ENCODE assay signal across 1 cellular context in genomic region chr1:247118946-247119446, GRCh38.
A peak's percentile ranks its signal among the peaks of the same experiment; 100 is the strongest.
TF ChIP-seq lines count a peak whose summit lies in the region.

No MANE protein-coding gene starts in this region.

TF ChIP-seq in HepG2, 621 proteins besides CTCF, POLR2A, EP300 and RAD21 (continued from another document and continues in another):
- TF ChIP-seq ZNF687 (CRISPR knock-in tag; IDR thresholded peaks at IDR 0.05) (peak; percentile 31; the same call in 1 of the 2 replicates), RXRA (CRISPR knock-in tag; IDR thresholded peaks at IDR 0.05) (peak; percentile 28; the same call in 1 of the 2 replicates), NR2F6 (IDR thresholded peaks at IDR 0.05) (peak; percentile 36; the same call in 1 of the 2 replicates), NR2F6 (CRISPR knock-in tag; IDR thresholded peaks at IDR 0.05) (peak; percentile 58; the same call in 1 of the 2 replicates), PHB2 (IDR thresholded peaks at IDR 0.05; ENCODE audit: partially characterized antibody) (no peak), PRMT3 (CRISPR knock-in tag; IDR thresholded peaks at IDR 0.05; ENCODE audit: borderline replicate concordance, low read depth) (no peak), ZNF337 (CRISPR knock-in tag; IDR thresholded peaks at IDR 0.05; ENCODE audit: borderline replicate concordance, low read depth) (no peak), TBX3 (IDR thresholded peaks at IDR 0.05; ENCODE audit: borderline replicate concordance) (no peak), SALL1 (CRISPR knock-in tag; IDR thresholded peaks at IDR 0.05) (peak; percentile 53; the same call in 1 of the 2 replicates), ATF1 (CRISPR knock-in tag; IDR thresholded peaks at IDR 0.05) (no peak), ARNTL (CRISPR knock-in tag; IDR thresholded peaks at IDR 0.05) (no peak), ZNF33B (CRISPR knock-in tag; IDR thresholded peaks at IDR 0.05) (no peak), NFE2L1 (CRISPR knock-in tag; IDR thresholded peaks at IDR 0.05; ENCODE audit: borderline replicate concordance) (no peak), SNAPC2 (CRISPR knock-in tag; IDR thresholded peaks at IDR 0.05) (no peak), ZNF512 (CRISPR knock-in tag; IDR thresholded peaks at IDR 0.05) (no peak), NFKB2 (CRISPR knock-in tag; IDR thresholded peaks at IDR 0.05; ENCODE audit: borderline replicate concordance) (no peak), ZNF264 (CRISPR knock-in tag; IDR thresholded peaks at IDR 0.05) (no peak), ZFP36L2 (CRISPR knock-in tag; IDR thresholded peaks at IDR 0.05) (no peak), USF2 (IDR thresholded peaks at IDR 0.05; ENCODE audit: low read depth, low read length) (no peak), USF2 (CRISPR knock-in tag; IDR thresholded peaks at IDR 0.05; ENCODE audit: borderline replicate concordance) (no peak), ATF7-NPFF (CRISPR knock-in tag; IDR thresholded peaks at IDR 0.05; ENCODE audit: low read depth) (no peak), SNAI1 (CRISPR knock-in tag; IDR thresholded peaks at IDR 0.05; ENCODE audit: borderline replicate concordance) (no peak), ZBTB38 (CRISPR knock-in tag; IDR thresholded peaks at IDR 0.05) (peak; percentile 6; the same call in 1 of the 2 replicates), KMT2B (CRISPR knock-in tag; IDR thresholded peaks at IDR 0.05) (no peak), GPBP1L1 (CRISPR knock-in tag; IDR thresholded peaks at IDR 0.05) (no peak), KLF6 (CRISPR knock-in tag; IDR thresholded peaks at IDR 0.05) (no peak), MIXL1 (CRISPR knock-in tag; IDR thresholded peaks at IDR 0.05) (no peak), NCOR1 (IDR thresholded peaks at IDR 0.05; ENCODE audit: borderline replicate concordance, low read length) (no peak), ZNF850 (CRISPR knock-in tag; conservative IDR thresholded peaks at IDR 0.05) (no peak), TFAP4 (IDR thresholded peaks at IDR 0.05; ENCODE audit: borderline replicate concordance, low read depth) (no peak), SNRNP70 (IDR thresholded peaks at IDR 0.05; ENCODE audit: low read depth, low read length) (no peak), CHD2 (IDR thresholded peaks at IDR 0.05; ENCODE audit: low read depth, low read length) (no peak), ZNF274 (CRISPR knock-in tag; IDR thresholded peaks at IDR 0.05) (no peak), ETV6 (CRISPR knock-in tag; conservative IDR thresholded peaks at IDR 0.05) (no peak), SIN3A (IDR thresholded peaks at IDR 0.05; ENCODE audit: borderline replicate concordance, low read depth, low read length) (no peak), MNT (IDR thresholded peaks at IDR 0.05) (no peak), PATZ1 (CRISPR knock-in tag; IDR thresholded peaks at IDR 0.05) (peak; percentile 61), ESRRA (CRISPR knock-in tag; IDR thresholded peaks at IDR 0.05; ENCODE audit: low read depth) (peak; percentile 72), CCDC6 (CRISPR knock-in tag; IDR thresholded peaks at IDR 0.05) (no peak), SP1 (IDR thresholded peaks at IDR 0.05) (no peak), SP1 (CRISPR knock-in tag; IDR thresholded peaks at IDR 0.05) (peak; percentile 56), ETS1 (CRISPR knock-in tag; IDR thresholded peaks at IDR 0.05) (no peak), ZNF773 (CRISPR knock-in tag; IDR thresholded peaks at IDR 0.05; ENCODE audit: borderline replicate concordance) (no peak), FIP1L1 (IDR thresholded peaks at IDR 0.05; ENCODE audit: borderline replicate concordance, insufficient read depth, low read depth, low read length) (no peak), SRY (CRISPR knock-in tag; IDR thresholded peaks at IDR 0.05) (no peak), ZNF530 (CRISPR knock-in tag; IDR thresholded peaks at IDR 0.05; ENCODE audit: low read depth) (no peak), TFDP2 (CRISPR knock-in tag; IDR thresholded peaks at IDR 0.05) (no peak), SOX13 (IDR thresholded peaks at IDR 0.05) (no peak), SOX13 (CRISPR knock-in tag; conservative IDR thresholded peaks at IDR 0.05 in 1 of 2, IDR thresholded peaks at IDR 0.05 in 1 of 2) (no peak), KLF9 (CRISPR knock-in tag; IDR thresholded peaks at IDR 0.05; ENCODE audit: low read depth) (peak; percentile 48; the same call in 1 of the 2 replicates), NFRKB (IDR thresholded peaks at IDR 0.05) (no peak), AHR (CRISPR knock-in tag; IDR thresholded peaks at IDR 0.05) (no peak), FOXK2 (IDR thresholded peaks at IDR 0.05) (no peak), SAP130 (CRISPR knock-in tag; IDR thresholded peaks at IDR 0.05; ENCODE audit: low read depth) (peak; percentile 74), RARA (CRISPR knock-in tag; IDR thresholded peaks at IDR 0.05) (peak; percentile 73)
